Comparison of ENCODE assay signal across 8 cellular contexts in the genomic region with DNA sequence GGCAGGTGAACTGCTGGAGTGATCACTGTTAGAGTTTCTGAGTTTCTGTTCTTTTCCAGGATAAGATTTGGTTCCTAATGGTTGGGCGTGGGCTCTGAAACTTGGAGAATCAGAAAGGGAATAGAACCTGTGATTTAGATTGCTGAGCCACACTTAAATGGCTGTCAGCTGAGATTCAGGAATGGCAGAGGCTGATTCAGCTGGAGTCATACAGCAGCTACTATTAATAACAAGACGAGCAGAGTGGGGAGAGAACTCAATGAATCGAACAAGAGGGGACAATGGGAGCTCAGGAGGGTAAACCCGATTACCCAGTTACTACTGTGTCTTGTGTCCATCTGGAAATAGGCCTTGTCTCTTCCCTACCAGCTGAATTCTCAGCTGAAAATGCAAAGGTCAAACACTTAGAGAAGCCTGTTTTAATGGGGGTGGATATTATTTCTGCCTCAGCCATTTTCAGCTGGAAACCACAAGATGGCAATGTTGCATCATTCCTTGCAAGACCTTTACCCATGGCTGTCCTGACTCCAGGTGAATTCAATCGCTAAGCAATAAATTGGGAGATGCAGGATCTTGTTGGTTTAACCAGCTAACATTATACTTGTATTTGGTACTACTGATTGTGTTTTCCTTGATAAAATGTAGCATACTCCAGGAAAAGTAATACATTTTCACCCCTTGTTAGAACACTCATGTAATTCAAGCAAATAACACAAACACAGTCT.
DNase-seq lines count a peak whose midpoint lies in the region; ATAC-seq and TF ChIP-seq lines count a peak whose summit lies in the region.

No MANE protein-coding gene starts in this region.

- H3K27ac Mint-ChIP-seq in nephron, result peak overlapping the region; percentile 14 to 87 (median 86)

- peaks cover 27% of the 10 kb centered on the region for H3K4me1 Mint-ChIP-seq in nephron

- H3K4me3 ChIP-seq in AG04449 (ENCODE audit: low read depth, low read length), result no peak overlapping the region

- POLR2A ChIA-PET in AG04449 (lab: Yijun Ruan, JAX), result no interaction called here

- in situ Hi-C loops in GM13976 (cut with MboI; ENCODE audit: low sequenced_read_pairs, unreplicated experiment) (no loop called here), SK-MEL-5 (cut with HindIII; ENCODE audit: low pct_unique_long_range_greater_than_20kb, low sequenced_read_pairs) (no loop called here)

- no peaks in the 10 kb centered on the region for H3K36me3 Mint-ChIP-seq in nephron (ENCODE audit: low read depth)

- no peak overlapping the region for H3K4me3 Mint-ChIP-seq in nephron

- CTCF ChIA-PET in AG04449 (lab: Yijun Ruan, JAX), result interaction anchor here (0.7 to 7.2 kb wide), 12 partner anchors 8 to 410 kb away, joined by 3 to 264 read pairs (median 5); no protein-coding TSS in a partner anchor

- TF ChIP-seq CTCF in AG04449 (IDR thresholded peaks at IDR 0.05; ENCODE audit: insufficient read depth, low read length, missing control alignments), result peak; percentile 75
- TF ChIP-seq CTCF in GM13976 (IDR thresholded peaks at IDR 0.05; ENCODE audit: borderline replicate concordance, control extremely low read depth, extremely low read depth, insufficient read depth, missing control alignments), result peak; percentile 67
- TF ChIP-seq CTCF in nephron (IDR thresholded peaks at IDR 0.05; ENCODE audit: unreplicated experiment in 3 of 3), result peak; percentile 84 to 93 (median 91)

- ATAC-seq in HG02763 (IDR thresholded peaks at IDR 0.05; ENCODE audit: unreplicated experiment), result peak; percentile 55

- no peaks in the 10 kb centered on the region for H3K27me3 Mint-ChIP-seq in nephron (ENCODE audit: low read depth)

- DNase-seq in AG04449 (ENCODE audit: low read depth, low spot score), result peak; percentile 4
- peak; percentile 62 for DNase-seq in GM13976 (ENCODE audit: low spot score)
- peak; percentile 55 for DNase-seq in NCI-H1092 (lab: John Stamatoyannopoulos, UW)
- peak; percentile 86 for DNase-seq in SK-MEL-5 (ENCODE audit: low read depth, low spot score)
- peak; percentile 45 for DNase-seq in fibroblast of gingiva (ENCODE audit: low read depth)
- DNase-seq in stimulated activated CD4-positive, alpha-beta T cell treated with anti-CD3 and anti-CD28 coated beads, Interleukin-4, amount 100 ng/mL, for 24 hours, result no peak

- no peaks in the 10 kb centered on the region for H3K9me3 Mint-ChIP-seq in nephron
